In genomic region chr7:34675749-34676374, GRCh38 we compare ENCODE assay signal across 8 cellular contexts. TPM values are rescaled to one million over a fixed set of nuclear protein-coding genes. Genes with fewer than 3 reads are reported as not detected.
DNase-seq lines count a peak whose midpoint lies in the region; ATAC-seq and TF ChIP-seq lines count a peak whose summit lies in the region.

No MANE protein-coding gene starts in this region.

- no peak for TF ChIP-seq POLR2A in gastrocnemius medialis (IDR thresholded peaks at IDR 0.05)

- H3K9me3 ChIP-seq in gastrocnemius medialis: no peaks in the 10 kb centered on the region

- TF ChIP-seq CTCF in epithelial cell of esophagus (IDR thresholded peaks at IDR 0.05; ENCODE audit: insufficient read depth, low read depth, low read length, missing control alignments) (peak; percentile 59), gastrocnemius medialis (IDR thresholded peaks at IDR 0.05 in 4 of 5, conservative IDR thresholded peaks at IDR 0.05 in 1 of 5) (peak in 3 of 5 experiments; percentile 18 to 52 (median 24))

- no peaks in the 10 kb centered on the region for H3K36me3 ChIP-seq in gastrocnemius medialis

- in situ Hi-C loops in gastrocnemius medialis (cut with MboI; ENCODE audit: low sequenced_read_pairs in 4 of 4): no loop called here

- H3K27me3 ChIP-seq in gastrocnemius medialis: no peaks in the 10 kb centered on the region

- no peak overlapping the region for H3K27ac ChIP-seq in gastrocnemius medialis

- ATAC-seq in HG02610 (IDR thresholded peaks at IDR 0.05; ENCODE audit: unreplicated experiment) (peak; percentile 63), gastrocnemius medialis (no peak)

- H3K4me1 ChIP-seq in gastrocnemius medialis: no peaks in the 10 kb centered on the region

- H3K4me3 ChIP-seq in epithelial cell of esophagus (ENCODE audit: low read length): no peak overlapping the region
- no peak overlapping the region for H3K4me3 ChIP-seq in gastrocnemius medialis

- intact Hi-C loops in gastrocnemius medialis (cut with DNase I; ENCODE audit: low total_unique reads): no loop called here

- DNase-seq in stimulated activated CD4-positive, alpha-beta T cell treated with anti-CD3 and anti-CD28 coated beads, Interleukin-2, amount 100 ng/mL, for 48 hours: peak; percentile 0 to 15
- DNase-seq in stimulated activated CD4-positive, alpha-beta T cell treated with anti-CD3 and anti-CD28 coated beads, Interleukin-4, amount 100 ng/mL, for 1 hour: no peak
- DNase-seq in NCI-H524 (lab: John Stamatoyannopoulos, UW) (peak; percentile 17 to 57), epithelial cell of esophagus (ENCODE audit: low read depth) (peak; percentile 34), gastrocnemius medialis (no peak), NCI-H2171 (lab: John Stamatoyannopoulos, UW) (no peak), NCI-H510A (lab: John Stamatoyannopoulos, UW) (no peak)

RNA-seq across cellular contexts. Expression of gene NPSR1, which starts 17.8 kb away (rescaled TPM):
- total RNA-seq in gastrocnemius medialis: not detected

Comparison
In these comparisons a context has a peak if more than half of its experiments do, and no peak if none do; other contexts are left out.
1. DNase-seq: peak in stimulated activated CD4-positive, alpha-beta T cell treated with anti-CD3 and anti-CD28 coated beads, Interleukin-2, amount 100 ng/mL, for 48 hours (2 of 2), NCI-H524 (2 of 2) and epithelial cell of esophagus (single experiment); none in stimulated activated CD4-positive, alpha-beta T cell treated with anti-CD3 and anti-CD28 coated beads, Interleukin-4, amount 100 ng/mL, for 1 hour (single experiment), gastrocnemius medialis (0 of 2), NCI-H2171 (single experiment) and NCI-H510A (single experiment).